8 cellular contexts compared by ENCODE assay signal in the genomic region with DNA sequence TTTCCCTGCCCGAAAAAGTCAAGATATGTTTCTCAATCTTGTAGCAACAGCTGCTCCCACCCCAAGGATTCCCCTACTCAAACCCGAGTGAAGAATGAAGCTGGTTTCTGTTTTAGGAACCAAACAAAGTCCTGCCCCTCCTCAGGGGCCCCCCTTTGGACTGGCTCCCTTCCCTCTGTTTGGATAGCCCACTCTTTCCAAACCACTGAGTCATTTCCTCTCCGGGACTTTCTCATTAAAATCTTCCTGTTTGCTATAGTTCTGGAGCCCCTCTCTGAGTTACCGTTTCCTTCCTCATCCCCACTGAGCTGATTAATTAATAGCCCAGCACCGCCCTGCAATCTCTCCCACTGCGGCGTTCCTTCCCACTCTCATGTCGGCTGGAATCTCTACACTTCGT.
DNase-seq lines count a peak whose midpoint lies in the region; ATAC-seq, FAIRE-seq and TF ChIP-seq lines count a peak whose summit lies in the region.

No MANE protein-coding gene starts in this region.

- H3K4me1 ChIP-seq in esophagus squamous epithelium, result peaks cover 0 to 42% (median 5%) of the 10 kb centered on the region in 3 donors

- POLR2A ChIA-PET in BJ (lab: Charles Lee), result no interaction called here

- H3K4me3 ChIP-seq in BJ (ENCODE audit: low read depth, low read length) (peak overlapping the region; percentile 14), esophagus squamous epithelium (peak overlapping the region; percentile 2 to 56 (median 34))

- peak overlapping the region; percentile 52 for H3K27ac Mint-ChIP-seq in osteocyte (ENCODE audit: unreplicated experiment)

- 29 to 40% methylated on average over 9 of the region's 9 CpGs for WGBS in esophagus squamous epithelium, 2 donors

- CTCF ChIA-PET in BJ (lab: Yijun Ruan, JAX), result no interaction called here

- H3K36me3 ChIP-seq in BJ (ENCODE audit: control insufficient read depth, insufficient read depth, low read length) (no peaks in the 10 kb centered on the region), esophagus squamous epithelium (no peaks in the 10 kb centered on the region)

- H3K27me3 ChIP-seq in BJ (ENCODE audit: control insufficient read depth, insufficient read depth, low read length) (no peaks in the 10 kb centered on the region), esophagus squamous epithelium (no peaks in the 10 kb centered on the region)

- DNase-seq in BJ (ENCODE audit: low read depth) (no peak), RCC 7860 (ENCODE audit: low spot score) (peak; percentile 10), esophagus squamous epithelium (lab: John Stamatoyannopoulos, UW) (no peak), osteocyte (ENCODE audit: extremely low spot score, unreplicated experiment) (no peak), NCI-H526 treated with DMSO at 0.1 percent for 48 hours (lab: John Stamatoyannopoulos, UW) (no peak), GM12891 (ENCODE audit: insufficient read length, low spot score) (no peak)

- FAIRE-seq in RCC 7860 (lab: Jason Lieb, UNC) (no peak), GM12891 (lab: Jason Lieb, UNC) (no peak)

- TF ChIP-seq CTCF in BJ (IDR thresholded peaks at IDR 0.05; ENCODE audit: insufficient read depth, low read depth, low read length), result no peak
- no peak for TF ChIP-seq CTCF in esophagus squamous epithelium (IDR thresholded peaks at IDR 0.05)
- no peak for TF ChIP-seq CTCF in osteocyte (IDR thresholded peaks at IDR 0.05)

- no peak for ATAC-seq in HG03342 (IDR thresholded peaks at IDR 0.05; ENCODE audit: unreplicated experiment)
- no peak for ATAC-seq in GM18873 (IDR thresholded peaks at IDR 0.05; ENCODE audit: low FRiP score, unreplicated experiment)

- H3K27me3 Mint-ChIP-seq in osteocyte (ENCODE audit: unreplicated experiment), result no peaks in the 10 kb centered on the region

- peak overlapping the region; percentile 64 for H3K4me3 Mint-ChIP-seq in osteocyte (ENCODE audit: unreplicated experiment)

- peaks cover 32% of the 10 kb centered on the region for H3K4me1 Mint-ChIP-seq in osteocyte (ENCODE audit: unreplicated experiment)

- H3K27ac ChIP-seq in esophagus squamous epithelium, result peak overlapping the region; percentile 42 to 82 (median 66)

- H3K9me3 ChIP-seq in esophagus squamous epithelium, result no peaks in the 10 kb centered on the region

- TF ChIP-seq POLR2A in esophagus squamous epithelium (IDR thresholded peaks at IDR 0.05) (no peak), GM12891 (IDR thresholded peaks at IDR 0.05; ENCODE audit: low read depth, low read length) (no peak)

- no peaks in the 10 kb centered on the region for H3K36me3 Mint-ChIP-seq in osteocyte (ENCODE audit: unreplicated experiment)

- intact Hi-C loops in esophagus squamous epithelium (cut with DNase I), result no loop called here

- H3K9me3 Mint-ChIP-seq in osteocyte (ENCODE audit: unreplicated experiment), result no peaks in the 10 kb centered on the region

TF ChIP-seq in GM12891, 5 proteins besides CTCF, POLR2A, EP300 and RAD21:
- TF ChIP-seq PAX5 (IDR thresholded peaks at IDR 0.05; ENCODE audit: insufficient read depth, low read length, severe bottlenecking), result no peak
